In genomic region chr1:154877370-154877974, GRCh38 we compare ENCODE assay signal across 13 cellular contexts. TPM values are rescaled to one million over a fixed set of nuclear protein-coding genes. Genes with fewer than 3 reads are reported as not detected.
DNase-seq lines count a peak whose midpoint lies in the region; ATAC-seq and TF ChIP-seq lines count a peak whose summit lies in the region.
"Had no signal": no experiment of that assay in that cellular context is flagged by ENCODE, and none has a peak within 500 bp of the region (broad histone marks: within the 10 kb centered on the region; RNA-seq: fewer than 3 reads in every experiment).

No MANE protein-coding gene starts in this region.

- no peak for TF ChIP-seq CTCF in VCaP (conservative IDR thresholded peaks at IDR 0.05)
- no peak for TF ChIP-seq CTCF in thyroid gland (IDR thresholded peaks at IDR 0.05)

- no peaks in the 10 kb centered on the region for H3K27me3 ChIP-seq in thyroid gland
- H3K27me3 ChIP-seq: BLaER1 treated with 17β-estradiol and CSF1 and Interleukin-3, amounts not matched to agents 10 nM and 100 nM had no signal

- no peaks in the 10 kb centered on the region for H3K36me3 ChIP-seq in thyroid gland
- H3K36me3 ChIP-seq: BLaER1 treated with 17β-estradiol and CSF1 and Interleukin-3, amounts not matched to agents 10 nM and 100 nM; lower lobe of right lung had no signal

- WGBS in thyroid gland, 2 donors: 79 to 82% methylated on average over 12 to 17 of the region's 17 CpGs

- peak overlapping the region; percentile 5; the same call in 1 of the 2 replicates for H3K27ac ChIP-seq in VCaP
- no peak overlapping the region for H3K27ac ChIP-seq in thyroid gland
- H3K27ac ChIP-seq: BLaER1 treated with 17β-estradiol and CSF1 and Interleukin-3, amounts not matched to agents 10 nM and 100 nM; lower lobe of right lung had no signal

- H3K4me3 ChIP-seq in thyroid gland (replicated peaks in 1 of 3): no peak overlapping the region
- H3K4me3 ChIP-seq: BLaER1 treated with 17β-estradiol and CSF1 and Interleukin-3, amounts not matched to agents 10 nM and 100 nM; lower lobe of right lung had no signal

- intact Hi-C loops in left cardiac atrium (cut with DNase I): loop anchor here in 1 of 2 donors (5.0 kb wide), 2 partner anchors 110 to 315 kb away; no protein-coding TSS in a partner anchor
- intact Hi-C loops in thyroid gland (cut with DNase I): loop anchor here (5.0 to 10.0 kb wide), 3 partner anchors 123 to 315 kb away; no protein-coding TSS in a partner anchor

- TF ChIP-seq POLR2A in thyroid gland (IDR thresholded peaks at IDR 0.05): no peak

- peaks cover 0 to 3% of the 10 kb centered on the region in 2 donors for H3K4me1 ChIP-seq in thyroid gland
- H3K4me1 ChIP-seq: BLaER1 treated with 17β-estradiol and CSF1 and Interleukin-3, amounts not matched to agents 10 nM and 100 nM; lower lobe of right lung had no signal

- ATAC-seq in left cardiac atrium (peak in 1 of 2 donors; percentile 78), HG02973 (IDR thresholded peaks at IDR 0.05; ENCODE audit: unreplicated experiment) (no peak)

- no peaks in the 10 kb centered on the region for H3K9me3 ChIP-seq in thyroid gland
- H3K9me3 ChIP-seq: BLaER1 treated with 17β-estradiol and CSF1 and Interleukin-3, amounts not matched to agents 10 nM and 100 nM; lower lobe of right lung had no signal

- DNase-seq in HCEC 1CT (peak; percentile 51), left cardiac atrium (peak; percentile 45), renal cortical epithelial cell (ENCODE audit: low read depth) (peak; percentile 41), CD1c-positive myeloid dendritic cell (ENCODE audit: extremely low spot score) (no peak), thyroid gland (no peak)
- DNase-seq: activated CD4-positive, alpha-beta T cell treated with anti-CD3 and anti-CD28 coated beads, Interleukin-2, amount 50 U/mL, for 1 hour; DND-41; lower lobe of right lung; NCI-H1436 treated with DMSO at 0.1 percent for 48 hours; nephron progenitor cell had no signal

RNA-seq across cellular contexts. Expression of gene KCNN3, which starts 7.4 kb away (rescaled TPM):
- total RNA-seq in left cardiac atrium: 1 to 10 TPM; 3.2 to 4.6 TPM
- total RNA-seq in renal cortical epithelial cell: under 0.01 TPM in 1 of 2 replicates, not detected in the other
- total RNA-seq in thyroid gland: 1 to 10 TPM; 3.5 to 5.6 (median 4.4) TPM

RNA-seq across cellular contexts. Expression of gene PMVK, which starts 59.0 kb away (rescaled TPM):
- total RNA-seq in left cardiac atrium (10 to 100 TPM; 55.9 to 63.7 TPM), renal cortical epithelial cell (4.0 and 8.8 TPM in 2 replicates), thyroid gland (10 to 100 TPM; 15.0 to 28.2 (median 21.2) TPM)

Comparison
In these comparisons a context has a peak if more than half of its experiments do, and no peak if none do; other contexts are left out.
1. DNase-seq: peak in HCEC 1CT (single experiment), left cardiac atrium (single experiment) and renal cortical epithelial cell (single experiment); none in CD1c-positive myeloid dendritic cell (single experiment) and thyroid gland (0 of 2).